17 cellular contexts compared by ENCODE assay signal in genomic region chr6:157884756-157885155, GRCh38.
DNase-seq lines count a peak whose midpoint lies in the region; ATAC-seq, FAIRE-seq and TF ChIP-seq lines count a peak whose summit lies in the region.
"Had no signal": no experiment of that assay in that cellular context is flagged by ENCODE, and none has a peak within 500 bp of the region (broad histone marks: within the 10 kb centered on the region; RNA-seq: fewer than 3 reads in every experiment).

No MANE protein-coding gene starts in this region.

- no peaks in the 10 kb centered on the region for H3K27me3 Mint-ChIP-seq in activated CD8-positive, alpha-beta memory T cell treated with anti-CD3 and anti-CD28 coated beads, Interleukin-2, amount 10 ng/mL, durations not matched to agents 7 days and 5 days
- H3K27me3 Mint-ChIP-seq in IgD-negative memory B cell = no peaks in the 10 kb centered on the region
- no peaks in the 10 kb centered on the region for H3K27me3 Mint-ChIP-seq in activated naive CD8-positive, alpha-beta T cell treated with anti-CD3 and anti-CD28 coated beads, Interleukin-2, amount 10 ng/mL, durations not matched to agents 7 days and 5 days
- H3K27me3 Mint-ChIP-seq: dendritic cell treated with granulocyte-macrophage colony-stimulating factor and Interleukin-4, amounts not matched to agents 40 ng/mL and 50 ng/mL, for 4 days had no signal

- no peak for FAIRE-seq in urothelium cell line (lab: Jason Lieb, UNC)
- FAIRE-seq: endothelial cell of umbilical vein had no signal

- POLR2A ChIA-PET in activated naive CD8-positive, alpha-beta T cell treated with anti-CD3 and anti-CD28 coated beads, Interleukin-2, amount 10 ng/mL, durations not matched to agents 7 days and 5 days (lab: Charles Lee) = interaction anchor here (0.7 kb wide), 1 partner anchor 25 kb away, joined by 4 read pairs; no protein-coding TSS in a partner anchor

- H3K4me3 ChIP-seq in osteoblast (ENCODE audit: insufficient read depth, low read length) = no peak overlapping the region
- H3K4me3 ChIP-seq: SJCRH30, upper lobe of right lung had no signal

- no peak for ATAC-seq in activated CD8-positive, alpha-beta memory T cell treated with anti-CD3 and anti-CD28 coated beads, Interleukin-2, amount 10 ng/mL, durations not matched to agents 7 days and 5 days
- ATAC-seq in activated naive CD8-positive, alpha-beta T cell treated with anti-CD3 and anti-CD28 coated beads, Interleukin-2, amount 10 ng/mL, durations not matched to agents 7 days and 5 days (ENCODE audit: low read depth) = no peak
- ATAC-seq in HG02885 (IDR thresholded peaks at IDR 0.05; ENCODE audit: poor library complexity, unreplicated experiment) (no peak), GM19395 (IDR thresholded peaks at IDR 0.05; ENCODE audit: unreplicated experiment) (no peak)
- ATAC-seq: Panc1, upper lobe of right lung had no signal

- H3K36me3 Mint-ChIP-seq in activated CD8-positive, alpha-beta memory T cell treated with anti-CD3 and anti-CD28 coated beads, Interleukin-2, amount 10 ng/mL, durations not matched to agents 7 days and 5 days = peaks cover 30% of the 10 kb centered on the region
- peaks cover 20% of the 10 kb centered on the region for H3K36me3 Mint-ChIP-seq in IgD-negative memory B cell
- H3K36me3 Mint-ChIP-seq in activated naive CD8-positive, alpha-beta T cell treated with anti-CD3 and anti-CD28 coated beads, Interleukin-2, amount 10 ng/mL, durations not matched to agents 7 days and 5 days = peaks cover 45% of the 10 kb centered on the region

- H3K36me3 ChIP-seq in osteoblast (ENCODE audit: insufficient read depth, low read length) = peaks cover 42% of the 10 kb centered on the region
- H3K36me3 ChIP-seq: upper lobe of right lung had no signal

- H3K4me1 Mint-ChIP-seq in activated CD8-positive, alpha-beta memory T cell treated with anti-CD3 and anti-CD28 coated beads, Interleukin-2, amount 10 ng/mL, durations not matched to agents 7 days and 5 days = peaks cover 32% of the 10 kb centered on the region
- peaks cover 2 to 17% (median 5%) of the 10 kb centered on the region in 3 donors for H3K4me1 Mint-ChIP-seq in IgD-negative memory B cell
- H3K4me1 Mint-ChIP-seq in activated naive CD8-positive, alpha-beta T cell treated with anti-CD3 and anti-CD28 coated beads, Interleukin-2, amount 10 ng/mL, durations not matched to agents 7 days and 5 days = peaks cover 31% of the 10 kb centered on the region

- H3K4me2 ChIP-seq in osteoblast (ENCODE audit: insufficient read depth, low read length) = no peak overlapping the region

- H3K4me3 Mint-ChIP-seq in activated CD8-positive, alpha-beta memory T cell treated with anti-CD3 and anti-CD28 coated beads, Interleukin-2, amount 10 ng/mL, durations not matched to agents 7 days and 5 days = no peak overlapping the region
- no peak overlapping the region for H3K4me3 Mint-ChIP-seq in IgD-negative memory B cell
- no peak overlapping the region for H3K4me3 Mint-ChIP-seq in activated naive CD8-positive, alpha-beta T cell treated with anti-CD3 and anti-CD28 coated beads, Interleukin-2, amount 10 ng/mL, durations not matched to agents 7 days and 5 days
- H3K4me3 Mint-ChIP-seq: dendritic cell treated with granulocyte-macrophage colony-stimulating factor and Interleukin-4, amounts not matched to agents 40 ng/mL and 50 ng/mL, for 4 days had no signal

- H3K4me1 ChIP-seq in osteoblast (ENCODE audit: insufficient read depth, low read length) = no peaks in the 10 kb centered on the region

- no peak for DNase-seq in activated CD8-positive, alpha-beta memory T cell treated with anti-CD3 and anti-CD28 coated beads, Interleukin-2, amount 10 ng/mL, durations not matched to agents 7 days and 5 days
- no peak for DNase-seq in activated CD8-positive, alpha-beta memory T cell treated with anti-CD3 and anti-CD28 coated beads, Interleukin-2, amount 50 U/mL, for 4 hours
- DNase-seq in activated naive CD8-positive, alpha-beta T cell treated with anti-CD3 and anti-CD28 coated beads, Interleukin-2, amount 10 ng/mL, durations not matched to agents 7 days and 5 days = no peak
- DNase-seq in osteoblast (ENCODE audit: insufficient read length, low spot score, missing footprints) (peak; percentile 26), urothelium cell line (ENCODE audit: low spot score) (no peak)
- DNase-seq: DMS 273 treated with DMSO at 0.1 percent for 48 hours, NCI-H1092 treated with DMSO at 0.1 percent for 48 hours, NCI-H2081, NCI-H446 treated with DMSO at 0.1 percent for 48 hours, SJCRH30, upper lobe of right lung had no signal

- no peaks in the 10 kb centered on the region for H3K9me3 Mint-ChIP-seq in activated CD8-positive, alpha-beta memory T cell treated with anti-CD3 and anti-CD28 coated beads, Interleukin-2, amount 10 ng/mL, durations not matched to agents 7 days and 5 days (ENCODE audit: low read depth)
- no peaks in the 10 kb centered on the region for H3K9me3 Mint-ChIP-seq in IgD-negative memory B cell
- no peaks in the 10 kb centered on the region for H3K9me3 Mint-ChIP-seq in activated naive CD8-positive, alpha-beta T cell treated with anti-CD3 and anti-CD28 coated beads, Interleukin-2, amount 10 ng/mL, durations not matched to agents 7 days and 5 days
- H3K9me3 Mint-ChIP-seq: dendritic cell treated with granulocyte-macrophage colony-stimulating factor and Interleukin-4, amounts not matched to agents 40 ng/mL and 50 ng/mL, for 4 days had no signal

- no peak for TF ChIP-seq CTCF in osteoblast (IDR thresholded peaks at IDR 0.05; ENCODE audit: extremely low read depth, low read depth, low read length)

- peak overlapping the region; percentile 25 for H3K27ac Mint-ChIP-seq in activated CD8-positive, alpha-beta memory T cell treated with anti-CD3 and anti-CD28 coated beads, Interleukin-2, amount 10 ng/mL, durations not matched to agents 7 days and 5 days
- H3K27ac Mint-ChIP-seq in IgD-negative memory B cell = peak overlapping the region in 2 of 3 donors; percentile 18 to 56
- peak overlapping the region; percentile 44 for H3K27ac Mint-ChIP-seq in activated naive CD8-positive, alpha-beta T cell treated with anti-CD3 and anti-CD28 coated beads, Interleukin-2, amount 10 ng/mL, durations not matched to agents 7 days and 5 days
- H3K27ac Mint-ChIP-seq: dendritic cell treated with granulocyte-macrophage colony-stimulating factor and Interleukin-4, amounts not matched to agents 40 ng/mL and 50 ng/mL, for 4 days had no signal

- peaks cover 8% of the 10 kb centered on the region for H4K20me1 ChIP-seq in osteoblast (ENCODE audit: insufficient read depth, low read length)

- H2AFZ ChIP-seq in osteoblast (ENCODE audit: low read length) = no peak overlapping the region

- CTCF ChIA-PET in activated CD8-positive, alpha-beta memory T cell treated with anti-CD3 and anti-CD28 coated beads, Interleukin-2, amount 10 ng/mL, durations not matched to agents 7 days and 5 days (lab: Charles Lee) = interaction anchor here (3.6 kb wide), 1 partner anchor 11 kb away, joined by 20 read pairs; no protein-coding TSS in a partner anchor

- no peaks in the 10 kb centered on the region for H3K9me3 ChIP-seq in osteoblast (ENCODE audit: low read depth, low read length)
- H3K9me3 ChIP-seq: SJCRH30, upper lobe of right lung had no signal

- H3K27me3 ChIP-seq in osteoblast (ENCODE audit: insufficient read depth, low read length) = no peaks in the 10 kb centered on the region
- H3K27me3 ChIP-seq: SJCRH30, upper lobe of right lung had no signal

- peaks cover 63% of the 10 kb centered on the region for H3K79me2 ChIP-seq in osteoblast (ENCODE audit: insufficient read depth, low read length)

- no peak overlapping the region for H3K27ac ChIP-seq in osteoblast (ENCODE audit: low read depth, low read length)
- H3K27ac ChIP-seq: SJCRH30, upper lobe of right lung had no signal
